Comparison of ENCODE assay signal across 22 cellular contexts in genomic region chr20:62679978-62680589, GRCh38. TPM values are rescaled to one million over a fixed set of nuclear protein-coding genes. Genes with fewer than 3 reads are reported as not detected.
DNase-seq lines count a peak whose midpoint lies in the region; ATAC-seq, FAIRE-seq and TF ChIP-seq lines count a peak whose summit lies in the region.
"Had no signal": no experiment of that assay in that cellular context is flagged by ENCODE, and none has a peak within 500 bp of the region (broad histone marks: within the 10 kb centered on the region; RNA-seq: fewer than 3 reads in every experiment).

No MANE protein-coding gene starts in this region.

- intact Hi-C loops in HepG2 (cut with micrococcal nuclease; ENCODE audit: unreplicated experiment) (no loop called here), right lobe of liver (cut with DNase I) (no loop called here), OCI-LY7 (cut with micrococcal nuclease; ENCODE audit: unreplicated experiment) (no loop called here)

- no peak for TF ChIP-seq EP300 in HepG2 (IDR thresholded peaks at IDR 0.05; ENCODE audit: low read depth in 2 of 2, low read length in 2 of 2)
- no peak for TF ChIP-seq EP300 in HepG2 (CRISPR knock-in tag; IDR thresholded peaks at IDR 0.05; ENCODE audit: borderline replicate concordance)

- H3K4me3 ChIP-seq in HepG2 (replicated peaks in 1 of 3; ENCODE audit: insufficient read depth in 1 of 3, low read depth in 2 of 3, low read length in 3 of 3): no peak overlapping the region
- no peak overlapping the region for H3K4me3 ChIP-seq in right lobe of liver
- no peak overlapping the region for H3K4me3 ChIP-seq in OCI-LY7 (ENCODE audit: low read depth, low read length, poor library complexity, severe bottlenecking)
- H3K4me3 ChIP-seq in neural progenitor cell: no peak overlapping the region
- H3K4me3 ChIP-seq: BLaER1, HAP-1 had no signal

- H3K4me3 Mint-ChIP-seq in neural progenitor cell: no peak overlapping the region
- H3K4me3 Mint-ChIP-seq: CD8-positive, alpha-beta T cell; IgD-negative memory B cell had no signal

- no peaks in the 10 kb centered on the region for H3K9me2 ChIP-seq in OCI-LY7 (ENCODE audit: insufficient read depth, low read length)

- H3K9ac ChIP-seq in HepG2 (ENCODE audit: insufficient read depth, low read depth, low read length) (no peak overlapping the region), neural progenitor cell (no peak overlapping the region)
- H3K9ac ChIP-seq: BLaER1 had no signal

- no peak for ATAC-seq in HepG2
- ATAC-seq in right lobe of liver: no peak
- ATAC-seq in HG03457 (IDR thresholded peaks at IDR 0.05; ENCODE audit: unreplicated experiment): no peak
- ATAC-seq: CD8-positive, alpha-beta T cell had no signal

- H3K27me3 ChIP-seq in HepG2 (ENCODE audit: control insufficient read depth in 1 of 2, insufficient read depth in 2 of 2, low read length in 2 of 2) (peaks cover 15 to 78% of the 10 kb centered on the region in 2 experiments; a peak in 4 of 5 replicates), right lobe of liver (no peaks in the 10 kb centered on the region), neural progenitor cell (no peaks in the 10 kb centered on the region)
- H3K27me3 ChIP-seq: BLaER1 had no signal

- POLR2A ChIA-PET in HepG2 (lab: Yijun Ruan, JAX) (no interaction called here), OCI-LY7 (lab: Charles Lee) (interaction anchor here (0.6 kb wide), 1 partner anchor 380 kb away, joined by 3 read pairs; no protein-coding TSS in a partner anchor)

- no TSS peak for BruUV-seq in HepG2 (replicated peaks; lab: Mats Ljungman, UMichigan)
- no TSS peak for BruUV-seq in OCI-LY7 (replicated peaks; lab: Mats Ljungman, UMichigan)

- H3K27ac ChIP-seq in HepG2 (ENCODE audit: extremely low read length, insufficient read depth, low read length): no peak overlapping the region
- no peak overlapping the region for H3K27ac ChIP-seq in right lobe of liver
- no peak overlapping the region for H3K27ac ChIP-seq in OCI-LY7 (ENCODE audit: low read depth, low read length, poor library complexity, severe bottlenecking)
- no peak overlapping the region for H3K27ac ChIP-seq in neural progenitor cell
- H3K27ac ChIP-seq: BLaER1 had no signal

- H3K36me3 ChIP-seq in HepG2 (replicated peaks in 1 of 2; ENCODE audit: control insufficient read depth in 1 of 2, insufficient read depth in 2 of 2, low read length in 2 of 2): no peaks in the 10 kb centered on the region
- H3K36me3 ChIP-seq in right lobe of liver: no peaks in the 10 kb centered on the region
- no peaks in the 10 kb centered on the region for H3K36me3 ChIP-seq in OCI-LY7 (ENCODE audit: insufficient read depth, low read length)
- no peaks in the 10 kb centered on the region for H3K36me3 ChIP-seq in neural progenitor cell
- H3K36me3 ChIP-seq: BLaER1, HAP-1 had no signal

- in situ Hi-C loops in HepG2 (cut with HindIII; ENCODE audit: extremely low pct_ligation_motif_present, low pct_unique_long_range_greater_than_20kb) (loop anchor here (10.0 kb wide), 1 partner anchor 95 kb away; no protein-coding TSS in a partner anchor), G401 (cut with HindIII; ENCODE audit: low sequenced_read_pairs) (no loop called here)

- H4K20me1 ChIP-seq in HepG2 (ENCODE audit: insufficient read depth, low read length): no peaks in the 10 kb centered on the region
- H4K20me1 ChIP-seq in OCI-LY7 (ENCODE audit: insufficient read depth, low read length): no peaks in the 10 kb centered on the region
- H4K20me1 ChIP-seq in neural progenitor cell (ENCODE audit: low read depth): no peaks in the 10 kb centered on the region
- H4K20me1 ChIP-seq: BLaER1 had no signal

- CTCF ChIA-PET in HepG2 (lab: Yijun Ruan, JAX; ENCODE audit: low intra/inter-chr PET ratio, low total read pairs): no interaction called here
- CTCF ChIA-PET in OCI-LY7 (lab: Charles Lee; ENCODE audit: unreplicated experiment): no interaction called here

- H2AFZ ChIP-seq in HepG2 (ENCODE audit: low read length) (no peak overlapping the region), OCI-LY7 (ENCODE audit: low read length) (no peak overlapping the region), neural progenitor cell (replicated peaks) (no peak overlapping the region)

- peaks cover 14% of the 10 kb centered on the region for H3K9me3 ChIP-seq in HepG2 (ENCODE audit: low read length)
- no peaks in the 10 kb centered on the region for H3K9me3 ChIP-seq in right lobe of liver
- no peaks in the 10 kb centered on the region for H3K9me3 ChIP-seq in OCI-LY7 (ENCODE audit: low read length)
- H3K9me3 ChIP-seq in neural progenitor cell (ENCODE audit: low read depth): peaks cover 4% of the 10 kb centered on the region
- H3K9me3 ChIP-seq: HAP-1 had no signal

- H3K36me3 Mint-ChIP-seq in neural progenitor cell: no peaks in the 10 kb centered on the region
- H3K36me3 Mint-ChIP-seq: CD8-positive, alpha-beta T cell had no signal

- TF ChIP-seq CTCF in HepG2 (CRISPR knock-in tag; IDR thresholded peaks at IDR 0.05) (no peak), right lobe of liver (IDR thresholded peaks at IDR 0.05) (no peak), OCI-LY7 (conservative IDR thresholded peaks at IDR 0.05; ENCODE audit: low read length) (peak; percentile 61), neural progenitor cell (IDR thresholded peaks at IDR 0.05) (no peak)

- H3K27me3 Mint-ChIP-seq in neural progenitor cell (ENCODE audit: insufficient read depth, low read depth): peaks cover 20% of the 10 kb centered on the region

- H3K4me1 Mint-ChIP-seq in neural progenitor cell: peaks cover 6% of the 10 kb centered on the region

- peak overlapping the region; percentile 86 for H3K27ac Mint-ChIP-seq in neural progenitor cell
- H3K27ac Mint-ChIP-seq: CD8-positive, alpha-beta T cell; IgD-negative memory B cell had no signal

- H3K4me2 ChIP-seq in HepG2 (ENCODE audit: low read depth, low read length): no peak overlapping the region
- H3K4me2 ChIP-seq in OCI-LY7 (ENCODE audit: low read length): no peak overlapping the region
- H3K4me2 ChIP-seq in neural progenitor cell: no peak overlapping the region

- H3K79me2 ChIP-seq in HepG2 (ENCODE audit: insufficient read depth, low read length): no peaks in the 10 kb centered on the region
- no peaks in the 10 kb centered on the region for H3K79me2 ChIP-seq in OCI-LY7 (ENCODE audit: insufficient read depth, low read depth, low read length)
- H3K79me2 ChIP-seq in neural progenitor cell (ENCODE audit: low read depth): no peaks in the 10 kb centered on the region

- no peak for TF ChIP-seq POLR2A in HepG2 (IDR thresholded peaks at IDR 0.05; ENCODE audit: insufficient read depth in 1 of 2, low read depth in 2 of 2, low read length in 2 of 2)
- no peak for TF ChIP-seq POLR2A in right lobe of liver (IDR thresholded peaks at IDR 0.05)

- H3K9me3 Mint-ChIP-seq in neural progenitor cell: peaks cover 19% of the 10 kb centered on the region

- DNase-seq in HepG2 (ENCODE audit: low spot score): no peak
- DNase-seq in right lobe of liver: no peak
- DNase-seq in OCI-LY7 (ENCODE audit: low spot score): peak; percentile 24
- no peak for DNase-seq in neural progenitor cell (ENCODE audit: low spot score)
- no peak for DNase-seq in G401 (ENCODE audit: low spot score)
- no peak for DNase-seq in activated gamma-delta T cell treated with Interleukin-2 at 50 U/mL for 16 hours
- DNase-seq: 8988T; CD8-positive, alpha-beta T cell; COR-L47; DMS 273 treated with DMSO at 0.1 percent for 48 hours; DMS53; DND-41; EL; KG1 had no signal

- no peaks in the 10 kb centered on the region for H3F3A ChIP-seq in neural progenitor cell (ENCODE audit: low read depth)

- 52% methylated on average over 11 of the region's 11 CpGs for WGBS in HepG2 (ENCODE audit: low lambda C conversion rate)
- WGBS in right lobe of liver (ENCODE audit: insufficient coverage, low coverage, low lambda C conversion rate, missing lambda C conversion rate): 90% methylated on average over 10 of the region's 11 CpGs

- no peak for FAIRE-seq in HepG2 (lab: Jason Lieb, UNC)
- FAIRE-seq: G401.6, GM12891, GM18507, H1 had no signal

- H3K4me1 ChIP-seq in HepG2 (ENCODE audit: insufficient read depth, low read length): no peaks in the 10 kb centered on the region
- peaks cover 0 to 5% (median 0%) of the 10 kb centered on the region in 4 donors for H3K4me1 ChIP-seq in right lobe of liver
- no peaks in the 10 kb centered on the region for H3K4me1 ChIP-seq in OCI-LY7 (ENCODE audit: insufficient read depth, low read length, poor library complexity, severe bottlenecking)
- no peaks in the 10 kb centered on the region for H3K4me1 ChIP-seq in neural progenitor cell
- H3K4me1 ChIP-seq: HAP-1 had no signal

- TF ChIP-seq RAD21 in HepG2 (CRISPR knock-in tag; IDR thresholded peaks at IDR 0.05): no peak

RNA-seq across cellular contexts. Expression of gene NTSR1, which starts 28.6 kb away (rescaled TPM):
- total RNA-seq in HepG2 (2016; rRNA removed; fragmentation: Illumina TruSeq; extraction: Trizol): 0.09 TPM in 1 of 2 replicates, not detected in the other
- total RNA-seq in HepG2 (2016; cell fraction: cytosol; rRNA removed; fragmentation: Illumina TruSeq; extraction: Trizol; ENCODE audit: low read depth): not detected in 2 replicates
- 0.04 TPM in 1 of 2 replicates, not detected in the other for total RNA-seq in HepG2 (2016; cell fraction: insoluble cytoplasmic fraction; rRNA removed; fragmentation: Illumina TruSeq; extraction: Trizol)
- total RNA-seq in HepG2 (2016; cell fraction: membrane; rRNA removed; fragmentation: Illumina TruSeq; extraction: Trizol): 0.09 TPM in 1 of 2 replicates, not detected in the other
- total RNA-seq in HepG2 (2016; cell fraction: nucleus; rRNA removed; fragmentation: Illumina TruSeq; extraction: Trizol): 0.12 TPM in 1 of 2 replicates, not detected in the other
- polyA plus RNA-seq in HepG2 (2011; rRNA removed): 0.12 and 0.17 TPM in 2 replicates
- polyA plus RNA-seq in HepG2 (2011; cell fraction: cytosol; rRNA removed): 0.09 and 0.12 TPM in 2 replicates
- polyA plus RNA-seq in HepG2 (2011; cell fraction: nucleus; rRNA removed): 0.38 and 0.51 TPM in 2 replicates
- polyA plus RNA-seq in HepG2 (2012): 0.09 and 0.19 TPM in 2 replicates
- not detected in 2 replicates for polyA plus RNA-seq in HepG2 (2016; cell fraction: cytosol; fragmentation: Illumina TruSeq; extraction: Trizol; ENCODE audit: low read depth)
- polyA plus RNA-seq in HepG2 (2016; cell fraction: insoluble cytoplasmic fraction; fragmentation: Illumina TruSeq; extraction: Trizol; ENCODE audit: low read depth): 0.08 TPM in 1 of 2 replicates, not detected in the other
- 0.05 TPM in 1 of 2 replicates, not detected in the other for polyA plus RNA-seq in HepG2 (2016; cell fraction: membrane; fragmentation: Illumina TruSeq; extraction: Trizol; ENCODE audit: low read depth)
- polyA plus RNA-seq in HepG2 (2016; cell fraction: nucleus; fragmentation: Illumina TruSeq; extraction: Trizol; ENCODE audit: insufficient read depth, low read depth): 0.35 and 0.41 TPM in 2 replicates
- polyA minus RNA-seq in HepG2 (2011; rRNA and poly(A)+ RNA removed; ENCODE audit: low replicate concordance): 0.24 TPM in 1 of 2 replicates, not detected in the other
- not detected in 2 replicates for polyA minus RNA-seq in HepG2 (2011; cell fraction: cytosol; rRNA and poly(A)+ RNA removed)
- 0.12 and 0.13 TPM in 2 replicates for polyA minus RNA-seq in HepG2 (2011; cell fraction: nucleus; rRNA and poly(A)+ RNA removed)
- total RNA-seq in right lobe of liver: under 1 TPM in 4 of 6 experiments, not detected in 2; 0.04 to 0.74 (median 0.09) TPM
- not detected in 2 replicates for total RNA-seq in OCI-LY7 (2014; rRNA removed; shearing (Covaris generic))
- total RNA-seq in OCI-LY7 (2022): not detected in 2 replicates
- total RNA-seq in neural progenitor cell (ENCODE audit: low replicate concordance): 0.12 and 0.26 TPM in 2 replicates
- not detected in 2 replicates for total RNA-seq in G401 (2014; rRNA removed; shearing (Covaris generic))
- total RNA-seq: CD8-positive, alpha-beta T cell had no signal
- polyA plus RNA-seq: IgD-negative memory B cell had no signal

RNA-seq across cellular contexts. Expression of gene SLCO4A1, which starts 37.8 kb away (rescaled TPM):
- 23.8 and 55.5 TPM in 2 replicates for total RNA-seq in HepG2 (2016; rRNA removed; fragmentation: Illumina TruSeq; extraction: Trizol)
- 21.3 and 22.4 TPM in 2 replicates for total RNA-seq in HepG2 (2016; cell fraction: cytosol; rRNA removed; fragmentation: Illumina TruSeq; extraction: Trizol; ENCODE audit: low read depth)
- total RNA-seq in HepG2 (2016; cell fraction: insoluble cytoplasmic fraction; rRNA removed; fragmentation: Illumina TruSeq; extraction: Trizol): 20.7 and 58.6 TPM in 2 replicates
- total RNA-seq in HepG2 (2016; cell fraction: membrane; rRNA removed; fragmentation: Illumina TruSeq; extraction: Trizol): 31.3 and 32.0 TPM in 2 replicates
- 55.7 and 65.4 TPM in 2 replicates for total RNA-seq in HepG2 (2016; cell fraction: nucleus; rRNA removed; fragmentation: Illumina TruSeq; extraction: Trizol)
- polyA plus RNA-seq in HepG2 (2011; rRNA removed): 91.3 and 112 TPM in 2 replicates
- 53.2 and 96.9 TPM in 2 replicates for polyA plus RNA-seq in HepG2 (2011; cell fraction: cytosol; rRNA removed)
- 133 and 239 TPM in 2 replicates for polyA plus RNA-seq in HepG2 (2011; cell fraction: nucleus; rRNA removed)
- 48.1 and 97.6 TPM in 2 replicates for polyA plus RNA-seq in HepG2 (2012)
- 14.3 and 17.6 TPM in 2 replicates for polyA plus RNA-seq in HepG2 (2016; cell fraction: cytosol; fragmentation: Illumina TruSeq; extraction: Trizol; ENCODE audit: low read depth)
- 25.9 and 26.2 TPM in 2 replicates for polyA plus RNA-seq in HepG2 (2016; cell fraction: insoluble cytoplasmic fraction; fragmentation: Illumina TruSeq; extraction: Trizol; ENCODE audit: low read depth)
- polyA plus RNA-seq in HepG2 (2016; cell fraction: membrane; fragmentation: Illumina TruSeq; extraction: Trizol; ENCODE audit: low read depth): 21.9 and 22.4 TPM in 2 replicates
- 114 and 125 TPM in 2 replicates for polyA plus RNA-seq in HepG2 (2016; cell fraction: nucleus; fragmentation: Illumina TruSeq; extraction: Trizol; ENCODE audit: insufficient read depth, low read depth)
- polyA minus RNA-seq in HepG2 (2011; rRNA and poly(A)+ RNA removed; ENCODE audit: low replicate concordance): 44.0 and 104 TPM in 2 replicates
- 27.7 and 39.2 TPM in 2 replicates for polyA minus RNA-seq in HepG2 (2011; cell fraction: cytosol; rRNA and poly(A)+ RNA removed)
- 31.2 and 42.4 TPM in 2 replicates for polyA minus RNA-seq in HepG2 (2011; cell fraction: nucleus; rRNA and poly(A)+ RNA removed)
- total RNA-seq in right lobe of liver: 1 to 10 TPM in 5 of 6 experiments, under 1 TPM in 1; 0.93 to 8.8 (median 4.3) TPM
- total RNA-seq in OCI-LY7 (2014; rRNA removed; shearing (Covaris generic)): 34.4 and 52.4 TPM in 2 replicates
- total RNA-seq in OCI-LY7 (2022): 30.4 and 34.3 TPM in 2 replicates
- 0.88 and 3.1 TPM in 2 replicates for total RNA-seq in neural progenitor cell (ENCODE audit: low replicate concordance)
- 9.2 and 10.3 TPM in 2 replicates for total RNA-seq in G401 (2014; rRNA removed; shearing (Covaris generic))
